ENCODE assay signal across 20 cellular contexts in the genomic region with DNA sequence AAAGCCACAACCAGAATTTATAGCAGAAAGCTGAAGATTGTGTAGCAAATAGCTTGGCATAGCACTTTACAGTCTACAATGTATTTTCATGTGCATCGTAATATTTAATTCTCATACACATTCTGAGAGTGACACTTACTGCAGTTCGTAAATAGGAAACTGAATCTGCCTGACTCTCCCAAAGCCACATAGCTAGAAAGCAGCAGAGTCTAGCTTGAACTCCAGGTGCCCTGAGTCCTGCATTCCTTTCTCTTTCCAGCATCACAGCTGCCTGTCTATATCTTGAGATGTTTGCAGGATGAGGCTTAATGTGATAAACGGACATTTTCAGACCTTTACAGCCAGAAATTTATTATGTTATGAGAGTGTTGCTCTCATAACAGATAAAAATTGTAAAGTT.
"Had no signal": no experiment of that assay in that cellular context is flagged by ENCODE, and none has a peak within 500 bp of the region (broad histone marks: within the 10 kb centered on the region; RNA-seq: fewer than 3 reads in every experiment).

No MANE protein-coding gene starts in this region.

- H3K79me2 ChIP-seq: hepatocyte had no signal

- DNase-seq: activated CD4-positive, alpha-beta T cell treated with anti-CD3 and anti-CD28 coated beads, Interleukin-2, amount 10 ng/mL, durations not matched to agents 7 days and 5 days; activated CD4-positive, CD25-positive, alpha-beta regulatory T cell treated with anti-CD3 and anti-CD28 coated beads, Interleukin-2, amount 50 U/mL, for 72 hours; activated T-cell treated with anti-CD3 and anti-CD28 coated beads, Interleukin-2, amount 50 U/mL, for 1 hour; adrenal gland; effector CD8-positive, alpha-beta T cell; erythroblast; foreskin keratinocyte; immature natural killer cell; naive thymus-derived CD8-positive, alpha-beta T cell; pancreas; psoas muscle; stimulated activated CD4-positive, alpha-beta T cell treated with anti-CD3 and anti-CD28 coated beads, Interleukin-4, amount 100 ng/mL, for 24 hours; stimulated activated naive CD4-positive, alpha-beta T cell treated with Interleukin-2 at 50 U/mL for 16 hours; T-helper 1 cell; upper lobe of left lung; WERI-Rb-1 had no signal

- H3K27me3 ChIP-seq: adrenal gland, foreskin keratinocyte, hepatocyte, neutrophil, pancreas, right atrium auricular region, upper lobe of left lung had no signal

- H3K4me2 ChIP-seq: hepatocyte had no signal

- H3K36me3 ChIP-seq: adrenal gland, neutrophil, pancreas, right atrium auricular region, thoracic aorta, upper lobe of left lung, WERI-Rb-1 had no signal

- H3K4me3 ChIP-seq: adrenal gland, hepatocyte, pancreas, psoas muscle, right atrium auricular region, thoracic aorta, upper lobe of left lung had no signal

- H3K4me1 ChIP-seq: adrenal gland, foreskin keratinocyte, pancreas, psoas muscle, right atrium auricular region, upper lobe of left lung had no signal

- H3K27ac ChIP-seq: adrenal gland, foreskin keratinocyte, hepatocyte, neutrophil, pancreas, psoas muscle, right atrium auricular region, thoracic aorta, upper lobe of left lung, WERI-Rb-1 had no signal

- H2AFZ ChIP-seq: hepatocyte had no signal

- H3K9me3 ChIP-seq: adrenal gland, neutrophil, pancreas, thoracic aorta, upper lobe of left lung had no signal
